In genomic region chr5:107365355-107366109, GRCh38 we compare ENCODE assay signal across 8 cellular contexts.
A peak's percentile ranks its signal among the peaks of the same experiment; 100 is the strongest.
DNase-seq lines count a peak whose midpoint lies in the region; ATAC-seq and TF ChIP-seq lines count a peak whose summit lies in the region.
"Had no signal": no experiment of that assay in that cellular context is flagged by ENCODE, and none has a peak within 500 bp of the region (broad histone marks: within the 10 kb centered on the region; RNA-seq: fewer than 3 reads in every experiment).

No MANE protein-coding gene starts in this region.

- TF ChIP-seq POLR2A in thyroid gland (IDR thresholded peaks at IDR 0.05) = no peak

- TF ChIP-seq CTCF in brain microvascular endothelial cell (IDR thresholded peaks at IDR 0.05; ENCODE audit: low read depth, low read length, missing control alignments) = peak; percentile 31
- TF ChIP-seq CTCF in thyroid gland (IDR thresholded peaks at IDR 0.05) = no peak

- peak; percentile 90 for DNase-seq in brain microvascular endothelial cell
- DNase-seq in superior temporal gyrus (ENCODE audit: extremely low spot score) = peak; percentile 41
- no peak for DNase-seq in stimulated activated CD4-positive, alpha-beta T cell treated with anti-CD3 and anti-CD28 coated beads, Interleukin-4, amount 100 ng/mL, for 4 hours
- DNase-seq in thyroid gland = no peak
- DNase-seq in globus pallidus (ENCODE audit: low spot score) = no peak
- DNase-seq: activated CD8-positive, alpha-beta memory T cell treated with anti-CD3 and anti-CD28 coated beads for 24 hours had no signal

- no peaks in the 10 kb centered on the region for H3K4me1 ChIP-seq in thyroid gland

- H3K4me3 ChIP-seq in brain microvascular endothelial cell (ENCODE audit: low read depth, low read length) (no peak overlapping the region), thyroid gland (replicated peaks in 1 of 3) (no peak overlapping the region)

- H3K36me3 ChIP-seq in brain microvascular endothelial cell (replicated peaks) (no peaks in the 10 kb centered on the region), thyroid gland (no peaks in the 10 kb centered on the region)

- peak overlapping the region; percentile 80 for H3K27ac ChIP-seq in brain microvascular endothelial cell
- no peak overlapping the region for H3K27ac ChIP-seq in thyroid gland

- ATAC-seq in GM19351 (IDR thresholded peaks at IDR 0.05; ENCODE audit: unreplicated experiment) (peak; percentile 61), HG03460 (IDR thresholded peaks at IDR 0.05; ENCODE audit: unreplicated experiment) (peak; percentile 42)

- H3K27me3 ChIP-seq in brain microvascular endothelial cell (replicated peaks) (no peaks in the 10 kb centered on the region), thyroid gland (no peaks in the 10 kb centered on the region)

- intact Hi-C loops in thyroid gland (cut with DNase I) = no loop called here

- H3K9me3 ChIP-seq in thyroid gland = no peaks in the 10 kb centered on the region

- WGBS in thyroid gland, 2 donors = 77 to 80% methylated on average over 10 of the region's 10 CpGs

- in situ Hi-C loops in brain microvascular endothelial cell (cut with HindIII; ENCODE audit: low pct_ligation_motif_present, low sequenced_read_pairs) = no loop called here

Comparison
In these comparisons a context has a peak if more than half of its experiments do, and no peak if none do; other contexts are left out.
1. DNase-seq: peak in brain microvascular endothelial cell (single experiment) and superior temporal gyrus (single experiment); none in stimulated activated CD4-positive, alpha-beta T cell treated with anti-CD3 and anti-CD28 coated beads, Interleukin-4, amount 100 ng/mL, for 4 hours (0 of 2), thyroid gland (0 of 2) and globus pallidus (single experiment).